1 cellular context compared by ENCODE assay signal in genomic region chr17:7586673-7587419, GRCh38.
A peak's percentile ranks its signal among the peaks of the same experiment; 100 is the strongest.
TF ChIP-seq lines count a peak whose summit lies in the region.

No MANE protein-coding gene starts in this region.

TF ChIP-seq in K562, 482 proteins besides CTCF, POLR2A, EP300 and RAD21 (continued from another document):
- TF ChIP-seq CTCFL (IDR thresholded peaks at IDR 0.05; ENCODE audit: borderline replicate concordance, insufficient read depth, low read depth, low read length, poor library complexity, severe bottlenecking) = peak; percentile 91
- peak; percentile 28; the same call in 1 of the 2 replicates for TF ChIP-seq ZFX (CRISPR knock-in tag; IDR thresholded peaks at IDR 0.05)
- no peak for TF ChIP-seq NR1H2 (CRISPR knock-in tag; IDR thresholded peaks at IDR 0.05)
- TF ChIP-seq ZNF134 (CRISPR knock-in tag; conservative IDR thresholded peaks at IDR 0.05) = no peak
- no peak for TF ChIP-seq PHF20 (IDR thresholded peaks at IDR 0.05; ENCODE audit: partially characterized antibody)
- peak in 1 of 2 experiments; percentile 63; a peak in 2 of 4 replicates for TF ChIP-seq RCOR1 (IDR thresholded peaks at IDR 0.05; ENCODE audit: borderline replicate concordance in 1 of 2, low read depth in 2 of 2, low read length in 2 of 2)
- no peak for TF ChIP-seq TFAM (CRISPR knock-in tag; conservative IDR thresholded peaks at IDR 0.05)
- TF ChIP-seq ESRRA (IDR thresholded peaks at IDR 0.05; ENCODE audit: borderline replicate concordance, low read depth) = peak; percentile 84
- no peak for TF ChIP-seq VEZF1 (CRISPR knock-in tag; IDR thresholded peaks at IDR 0.05)
- peak; percentile 27; the same call in 1 of the 2 replicates for TF ChIP-seq SMC3 (conservative IDR thresholded peaks at IDR 0.05; ENCODE audit: insufficient read depth, low read depth, low read length)
- peak; percentile 11; the same call in 1 of the 2 replicates for TF ChIP-seq CXXC5 (CRISPR knock-in tag; IDR thresholded peaks at IDR 0.05)
- TF ChIP-seq NR2C1 (IDR thresholded peaks at IDR 0.05) = 0 out of 2 replicates have a peak, but pooled peaks have one; percentile 19
- 0 out of 2 replicates have a peak, but pooled peaks have one; percentile 23 for TF ChIP-seq NR2C1 (tag; IDR thresholded peaks at IDR 0.05)
- TF ChIP-seq PKNOX1 (IDR thresholded peaks at IDR 0.05) = peak; percentile 87
- peak in 1 of 2 experiments; percentile 39 for TF ChIP-seq E2F6 (IDR thresholded peaks at IDR 0.05; ENCODE audit: borderline replicate concordance in 1 of 2, extremely low read depth in 1 of 2, insufficient read depth in 1 of 2, insufficient read length in 1 of 2, low read depth in 1 of 2, low read length in 1 of 2, poor library complexity in 1 of 2, severe bottlenecking in 1 of 2)
- TF ChIP-seq MITF (IDR thresholded peaks at IDR 0.05) = no peak
- TF ChIP-seq RBBP5 (IDR thresholded peaks at IDR 0.05; ENCODE audit: borderline replicate concordance, insufficient read depth, low read length, poor library complexity, severe bottlenecking) = peak; percentile 22
TF ChIP-seq in K562: peak in this region for 20.
